Comparison of ENCODE assay signal across 18 cellular contexts in the genomic region with DNA sequence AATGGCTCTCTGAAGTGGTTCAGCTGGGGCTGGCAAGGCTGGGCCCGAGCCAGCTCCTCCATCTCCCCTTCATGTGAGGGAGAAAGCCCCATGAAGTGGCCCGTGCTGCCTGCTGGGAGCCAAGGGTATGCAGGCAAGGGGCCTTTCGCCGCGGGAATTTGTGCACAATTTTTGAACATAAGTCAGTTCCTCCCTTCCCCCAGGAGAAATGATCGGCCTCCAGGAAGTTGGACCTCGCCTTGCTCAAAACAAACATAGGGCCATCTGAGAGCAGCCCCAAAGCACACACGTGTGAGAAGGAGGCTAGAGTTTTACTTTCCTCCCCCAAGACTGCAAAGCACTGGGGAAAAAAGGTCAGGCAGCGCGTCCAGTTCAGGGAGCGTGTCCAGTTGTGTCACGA.
DNase-seq lines count a peak whose midpoint lies in the region; ATAC-seq and TF ChIP-seq lines count a peak whose summit lies in the region.
"Had no signal": no experiment of that assay in that cellular context is flagged by ENCODE, and none has a peak within 500 bp of the region (broad histone marks: within the 10 kb centered on the region; RNA-seq: fewer than 3 reads in every experiment).

No MANE protein-coding gene starts in this region.

- H3K27ac Mint-ChIP-seq in type B pancreatic cell, result peak overlapping the region; percentile 69

- H3K4me3 ChIP-seq in coronary artery (peak overlapping the region; percentile 30), mucosa of stomach (ENCODE audit: low read length) (no peak overlapping the region)
- H3K4me3 ChIP-seq: adrenal gland, PC-9, SJSA1 had no signal

- H3K9me3 Mint-ChIP-seq in type B pancreatic cell, result no peaks in the 10 kb centered on the region

- peaks cover 66% of the 10 kb centered on the region for H3K4me1 ChIP-seq in mucosa of stomach (ENCODE audit: control insufficient read depth, insufficient read depth, low read length)
- H3K4me1 ChIP-seq: adrenal gland, BE2C, SJSA1 had no signal

- no peaks in the 10 kb centered on the region for H3K9me3 ChIP-seq in mucosa of stomach (ENCODE audit: control insufficient read depth, low read length)
- H3K9me3 ChIP-seq: adrenal gland, BE2C, SJSA1 had no signal

- no peaks in the 10 kb centered on the region for H3K36me3 ChIP-seq in mucosa of stomach (ENCODE audit: control insufficient read depth, insufficient read depth, low read length)
- H3K36me3 ChIP-seq: adrenal gland, BE2C, SJSA1 had no signal

- ATAC-seq in HG02588 (IDR thresholded peaks at IDR 0.05; ENCODE audit: unreplicated experiment), result no peak
- ATAC-seq: sciatic nerve had no signal

- peak; percentile 61 for DNase-seq in HuH-7 (ENCODE audit: low spot score)
- DNase-seq in coronary artery (ENCODE audit: low spot score), result no peak
- no peak for DNase-seq in type B pancreatic cell (ENCODE audit: extremely low spot score, unreplicated experiment)
- DNase-seq in NCI-H1105 (lab: John Stamatoyannopoulos, UW), result no peak
- no peak for DNase-seq in activated effector memory CD4-positive, alpha-beta T cell treated with Interleukin-2 at 50 U/mL for 16 hours
- DNase-seq: activated CD4-positive, alpha-beta T cell treated with anti-CD3 and anti-CD28 coated beads for 1 hour; adrenal gland; BE2C; DMS 273 treated with DMSO at 0.1 percent for 48 hours; kidney; midbrain; NCI-H1436 treated with DMSO at 0.1 percent for 48 hours; occipital lobe; PC-9 had no signal

- no peak for TF ChIP-seq CTCF in coronary artery (IDR thresholded peaks at IDR 0.05)
- TF ChIP-seq CTCF in type B pancreatic cell (conservative IDR thresholded peaks at IDR 0.05), result no peak

- H3K27me3 ChIP-seq in mucosa of stomach (ENCODE audit: control insufficient read depth, insufficient read depth, low read length), result no peaks in the 10 kb centered on the region
- H3K27me3 ChIP-seq: SJSA1 had no signal

- peak overlapping the region; percentile 62 for H3K4me3 Mint-ChIP-seq in type B pancreatic cell

- H3K4me1 Mint-ChIP-seq in type B pancreatic cell (ENCODE audit: unreplicated experiment), result peaks cover 44% of the 10 kb centered on the region

- no peaks in the 10 kb centered on the region for H3K36me3 Mint-ChIP-seq in type B pancreatic cell

- H3K9ac ChIP-seq in mucosa of stomach (ENCODE audit: low read length), result peak overlapping the region; percentile 47

- H3K27ac ChIP-seq in coronary artery, result peak overlapping the region; percentile 63 to 79
- H3K27ac ChIP-seq: adrenal gland, PC-9, SJSA1 had no signal

- peaks cover 23% of the 10 kb centered on the region for H3K27me3 Mint-ChIP-seq in type B pancreatic cell
